Comparison of ENCODE assay signal across 12 cellular contexts in genomic region chr2:74566423-74567085, GRCh38. TPM values are rescaled to one million over a fixed set of nuclear protein-coding genes. Genes with fewer than 3 reads are reported as not detected.
A peak's percentile ranks its signal among the peaks of the same experiment; 100 is the strongest.
DNase-seq lines count a peak whose midpoint lies in the region; ATAC-seq, FAIRE-seq and TF ChIP-seq lines count a peak whose summit lies in the region.
"Had no signal": no experiment of that assay in that cellular context is flagged by ENCODE, and none has a peak within 500 bp of the region (broad histone marks: within the 10 kb centered on the region; RNA-seq: fewer than 3 reads in every experiment).

No MANE protein-coding gene starts in this region.

- TF ChIP-seq POLR2A in HepG2 (IDR thresholded peaks at IDR 0.05; ENCODE audit: insufficient read depth in 1 of 2, low read depth in 2 of 2, low read length in 2 of 2) = no peak

- H3K9me3 Mint-ChIP-seq in activated T-cell treated with anti-CD3 and anti-CD28 coated beads, Interleukin-2, amount 50 U/mL, for 72 hours = no peaks in the 10 kb centered on the region
- H3K9me3 Mint-ChIP-seq: naive B cell had no signal

- TF ChIP-seq CTCF in keratinocyte (optimal IDR thresholded peaks at IDR 0.05 in 1 of 3, IDR thresholded peaks at IDR 0.05 in 1 of 3, conservative IDR thresholded peaks at IDR 0.05 in 1 of 3; ENCODE audit: extremely low read depth in 1 of 3, insufficient read depth in 2 of 3, low read length in 3 of 3) = no peak
- TF ChIP-seq CTCF in HepG2 (CRISPR knock-in tag; IDR thresholded peaks at IDR 0.05) = no peak

- peak in 1 of 2 donors; percentile 16 for DNase-seq in activated T-cell treated with anti-CD3 and anti-CD28 coated beads, Interleukin-2, amount 50 U/mL, for 72 hours
- DNase-seq in keratinocyte (ENCODE audit: low read depth, low spot score) (no peak), NCI-H1417 (lab: John Stamatoyannopoulos, UW) (no peak), HTR-8/SVneo (ENCODE audit: insufficient read length, low spot score) (no peak), HepG2 (ENCODE audit: low spot score) (no peak)
- DNase-seq: naive B cell had no signal

- no TSS peak for BruUV-seq in HepG2 (replicated peaks; lab: Mats Ljungman, UMichigan)

- H3K4me3 Mint-ChIP-seq in activated T-cell treated with anti-CD3 and anti-CD28 coated beads, Interleukin-2, amount 50 U/mL, for 72 hours = peak overlapping the region; percentile 48 to 69
- H3K4me3 Mint-ChIP-seq: naive B cell had no signal

- POLR2A ChIA-PET in HepG2 (lab: Yijun Ruan, JAX) = no interaction called here

- in situ Hi-C loops in HepG2 (cut with HindIII; ENCODE audit: extremely low pct_ligation_motif_present, low pct_unique_long_range_greater_than_20kb) = no loop called here

- H3K9me1 ChIP-seq in keratinocyte (ENCODE audit: control insufficient read depth, extremely low read depth, insufficient read depth, low read length) = no peaks in the 10 kb centered on the region

- H3K27ac Mint-ChIP-seq in activated T-cell treated with anti-CD3 and anti-CD28 coated beads, Interleukin-2, amount 50 U/mL, for 72 hours = peak overlapping the region; percentile 16

- peaks cover 52% of the 10 kb centered on the region for H3K4me1 Mint-ChIP-seq in activated T-cell treated with anti-CD3 and anti-CD28 coated beads, Interleukin-2, amount 50 U/mL, for 72 hours (ENCODE audit: low read depth)

- H2AFZ ChIP-seq in keratinocyte (ENCODE audit: control insufficient read depth, low read length) (peak overlapping the region; percentile 6), HepG2 (ENCODE audit: low read length) (no peak overlapping the region)

- intact Hi-C loops in HepG2 (cut with micrococcal nuclease; ENCODE audit: unreplicated experiment) = no loop called here

- WGBS in HepG2 (ENCODE audit: low lambda C conversion rate) = 4% methylated on average over 5 of the region's 5 CpGs

- H3K4me2 ChIP-seq in BLaER1 treated with 17β-estradiol and CSF1 and Interleukin-3, amounts not matched to agents 10 nM and 100 nM = peak overlapping the region in 7 of 11 experiments; percentile 12 to 90 (median 71); a peak in 11 of 22 replicates
- no peak overlapping the region for H3K4me2 ChIP-seq in keratinocyte (ENCODE audit: control insufficient read depth, extremely low read depth, insufficient read depth, low read depth, low read length)
- H3K4me2 ChIP-seq in HepG2 (ENCODE audit: low read depth, low read length) = no peak overlapping the region

- peak overlapping the region in 5 of 11 experiments; percentile 31 to 79 (median 63); a peak in 9 of 22 replicates for H3K27ac ChIP-seq in BLaER1 treated with 17β-estradiol and CSF1 and Interleukin-3, amounts not matched to agents 10 nM and 100 nM
- H3K27ac ChIP-seq in keratinocyte (ENCODE audit: control insufficient read depth, insufficient read depth, low read length) (no peak overlapping the region), HepG2 (ENCODE audit: extremely low read length, insufficient read depth, low read length) (no peak overlapping the region)
- H3K27ac ChIP-seq: foreskin keratinocyte had no signal

- H3K4me3 ChIP-seq in BLaER1 treated with 17β-estradiol and CSF1 and Interleukin-3, amounts not matched to agents 10 nM and 100 nM = no peak overlapping the region
- H3K4me3 ChIP-seq in keratinocyte (ENCODE audit: control insufficient read depth in 2 of 3, extremely low read depth in 1 of 3, insufficient read depth in 2 of 3, low read depth in 1 of 3, low read length in 3 of 3) (no peak overlapping the region), HepG2 (replicated peaks in 1 of 3; ENCODE audit: insufficient read depth in 1 of 3, low read depth in 2 of 3, low read length in 3 of 3) (no peak overlapping the region)
- H3K4me3 ChIP-seq: HAP-1, K562 had no signal

- peak overlapping the region in 3 of 11 experiments; percentile 32 to 49 (median 38); a peak in 3 of 22 replicates for H3K9ac ChIP-seq in BLaER1 treated with 17β-estradiol and CSF1 and Interleukin-3, amounts not matched to agents 10 nM and 100 nM
- H3K9ac ChIP-seq in keratinocyte (ENCODE audit: control insufficient read depth, extremely low read depth, insufficient read depth, low read length) (no peak overlapping the region), HepG2 (ENCODE audit: insufficient read depth, low read depth, low read length) (no peak overlapping the region)

- H3K4me1 ChIP-seq in BLaER1 treated with 17β-estradiol and CSF1 and Interleukin-3, amounts not matched to agents 10 nM and 100 nM = peaks cover 7 to 93% (median 43%) of the 10 kb centered on the region in 10 experiments; a peak in 18 of 20 replicates
- H3K4me1 ChIP-seq in keratinocyte (ENCODE audit: control insufficient read depth, extremely low read depth, insufficient read depth, low read length) (peaks cover 46% of the 10 kb centered on the region), HepG2 (ENCODE audit: insufficient read depth, low read length) (no peaks in the 10 kb centered on the region)
- H3K4me1 ChIP-seq: HAP-1 had no signal

- H3K27me3 Mint-ChIP-seq in activated T-cell treated with anti-CD3 and anti-CD28 coated beads, Interleukin-2, amount 50 U/mL, for 72 hours (ENCODE audit: low read depth) = peaks cover 24% of the 10 kb centered on the region

- no peaks in the 10 kb centered on the region for H3K36me3 Mint-ChIP-seq in activated T-cell treated with anti-CD3 and anti-CD28 coated beads, Interleukin-2, amount 50 U/mL, for 72 hours (ENCODE audit: insufficient read depth in 2 of 2)
- H3K36me3 Mint-ChIP-seq: naive B cell had no signal

- H4K20me1 ChIP-seq in BLaER1 treated with 17β-estradiol and CSF1 and Interleukin-3, amounts not matched to agents 10 nM and 100 nM = no peaks in the 10 kb centered on the region
- no peaks in the 10 kb centered on the region for H4K20me1 ChIP-seq in keratinocyte (ENCODE audit: control insufficient read depth, extremely low read depth, insufficient read depth, low read length)
- H4K20me1 ChIP-seq in HepG2 (ENCODE audit: insufficient read depth, low read length) = no peaks in the 10 kb centered on the region

- peak; percentile 44 for ATAC-seq in GM21786 (IDR thresholded peaks at IDR 0.05; ENCODE audit: unreplicated experiment)
- ATAC-seq in activated T-cell treated with anti-CD3 and anti-CD28 coated beads, Interleukin-2, amount 50 U/mL, for 72 hours (replicated peaks in 1 of 2) = peak; percentile 51 to 59
- ATAC-seq in HG03045 (IDR thresholded peaks at IDR 0.05; ENCODE audit: unreplicated experiment) = no peak
- no peak for ATAC-seq in HepG2
- ATAC-seq: foreskin keratinocyte, K562 had no signal

- TF ChIP-seq EP300 in HepG2 (IDR thresholded peaks at IDR 0.05; ENCODE audit: low read depth in 2 of 2, low read length in 2 of 2) = no peak
- TF ChIP-seq EP300 in HepG2 (CRISPR knock-in tag; IDR thresholded peaks at IDR 0.05; ENCODE audit: borderline replicate concordance) = no peak

- FAIRE-seq in keratinocyte (lab: Jason Lieb, UNC) = no peak
- FAIRE-seq in HTR-8/SVneo (lab: Jason Lieb, UNC) = no peak
- no peak for FAIRE-seq in HepG2 (lab: Jason Lieb, UNC)
- FAIRE-seq: K562 had no signal

- no peak for TF ChIP-seq RAD21 in HepG2 (CRISPR knock-in tag; IDR thresholded peaks at IDR 0.05)

- CTCF ChIA-PET in HepG2 (lab: Yijun Ruan, JAX; ENCODE audit: low intra/inter-chr PET ratio, low total read pairs) = no interaction called here

- no peaks in the 10 kb centered on the region for H3K27me3 ChIP-seq in BLaER1 treated with 17β-estradiol and CSF1 and Interleukin-3, amounts not matched to agents 10 nM and 100 nM
- H3K27me3 ChIP-seq in keratinocyte (ENCODE audit: control insufficient read depth, extremely low read depth, insufficient read depth, low read length) = no peaks in the 10 kb centered on the region
- peaks cover 0 to 52% of the 10 kb centered on the region in 2 experiments; a peak in 4 of 5 replicates for H3K27me3 ChIP-seq in HepG2 (ENCODE audit: control insufficient read depth in 1 of 2, insufficient read depth in 2 of 2, low read length in 2 of 2)
- H3K27me3 ChIP-seq: foreskin keratinocyte had no signal

- H3K9me3 ChIP-seq in BLaER1 treated with 17β-estradiol and CSF1 and Interleukin-3, amounts not matched to agents 10 nM and 100 nM (replicated peaks in 1 of 11) = no peaks in the 10 kb centered on the region
- H3K9me3 ChIP-seq in keratinocyte (ENCODE audit: control insufficient read depth, low read depth, low read length) (no peaks in the 10 kb centered on the region), HepG2 (ENCODE audit: low read length) (no peaks in the 10 kb centered on the region)
- H3K9me3 ChIP-seq: HAP-1 had no signal

- no peaks in the 10 kb centered on the region for H3K79me2 ChIP-seq in keratinocyte (ENCODE audit: control insufficient read depth, insufficient read depth, low read length)
- no peaks in the 10 kb centered on the region for H3K79me2 ChIP-seq in HepG2 (ENCODE audit: insufficient read depth, low read length)

- H3K36me3 ChIP-seq in BLaER1 treated with 17β-estradiol and CSF1 and Interleukin-3, amounts not matched to agents 10 nM and 100 nM = no peaks in the 10 kb centered on the region
- H3K36me3 ChIP-seq in keratinocyte (ENCODE audit: control insufficient read depth in 2 of 2, extremely low read depth in 1 of 2, insufficient read depth in 2 of 2, low read length in 2 of 2) (no peaks in the 10 kb centered on the region), HepG2 (replicated peaks in 1 of 2; ENCODE audit: control insufficient read depth in 1 of 2, insufficient read depth in 2 of 2, low read length in 2 of 2) (no peaks in the 10 kb centered on the region)
- H3K36me3 ChIP-seq: HAP-1 had no signal

- dilution Hi-C loops in keratinocyte (cut with MboI; ENCODE audit: extremely low pct_ligation_motif_present, low sequenced_read_pairs) = no loop called here

RNA-seq across cellular contexts. Expression of gene DOK1, which starts 12.0 kb away (rescaled TPM):
- 10 to 100 TPM; 20.6 to 25.6 TPM for total RNA-seq in activated T-cell treated with anti-CD3 and anti-CD28 coated beads, Interleukin-2, amount 50 U/mL, for 72 hours
- polyA plus RNA-seq in keratinocyte (0.97 to 2.0 TPM (median 0.99 TPM) in 3 replicates), HepG2 (2011; rRNA removed) (0.74 and 0.84 TPM in 2 replicates)
- not detected for polyA plus RNA-seq in keratinocyte (2011; ENCODE audit: low read depth)
- polyA plus RNA-seq in keratinocyte (2011; cell fraction: cytosol; rRNA removed) = 0.69 and 1.5 TPM in 2 replicates
- 1.3 and 2.4 TPM in 2 replicates for polyA plus RNA-seq in keratinocyte (2011; cell fraction: nucleus; rRNA removed)
- 0.31 and 2.7 TPM in 2 replicates for polyA plus RNA-seq in keratinocyte (2012; ENCODE audit: low replicate concordance)
- 0.58 to 4.0 TPM (median 0.63 TPM) in 3 replicates for polyA minus RNA-seq in keratinocyte
- polyA minus RNA-seq in keratinocyte (2011; cell fraction: cytosol; rRNA and poly(A)+ RNA removed) = 4.2 TPM
- polyA minus RNA-seq in keratinocyte (2011; cell fraction: nucleus; rRNA and poly(A)+ RNA removed) = 1.3 and 1.5 TPM in 2 replicates
- 0.53 and 0.66 TPM in 2 replicates for total RNA-seq in HepG2 (2016; rRNA removed; fragmentation: Illumina TruSeq; extraction: Trizol)
- total RNA-seq in HepG2 (2016; cell fraction: cytosol; rRNA removed; fragmentation: Illumina TruSeq; extraction: Trizol; ENCODE audit: low read depth) = 0.20 and 0.26 TPM in 2 replicates
- total RNA-seq in HepG2 (2016; cell fraction: insoluble cytoplasmic fraction; rRNA removed; fragmentation: Illumina TruSeq; extraction: Trizol) = 0.73 and 0.74 TPM in 2 replicates
- 0.46 and 0.79 TPM in 2 replicates for total RNA-seq in HepG2 (2016; cell fraction: membrane; rRNA removed; fragmentation: Illumina TruSeq; extraction: Trizol)
- 0.34 and 0.87 TPM in 2 replicates for total RNA-seq in HepG2 (2016; cell fraction: nucleus; rRNA removed; fragmentation: Illumina TruSeq; extraction: Trizol)
- polyA plus RNA-seq in HepG2 (2011; cell fraction: cytosol; rRNA removed) = 0.74 and 0.95 TPM in 2 replicates
- polyA plus RNA-seq in HepG2 (2011; cell fraction: nucleus; rRNA removed) = 0.97 and 1.7 TPM in 2 replicates
- 1.3 and 1.6 TPM in 2 replicates for polyA plus RNA-seq in HepG2 (2012)
- polyA plus RNA-seq in HepG2 (2016; cell fraction: cytosol; fragmentation: Illumina TruSeq; extraction: Trizol; ENCODE audit: low read depth) = 0.22 and 0.43 TPM in 2 replicates
- polyA plus RNA-seq in HepG2 (2016; cell fraction: insoluble cytoplasmic fraction; fragmentation: Illumina TruSeq; extraction: Trizol; ENCODE audit: low read depth) = 0.35 and 0.96 TPM in 2 replicates
- 0.50 and 0.79 TPM in 2 replicates for polyA plus RNA-seq in HepG2 (2016; cell fraction: membrane; fragmentation: Illumina TruSeq; extraction: Trizol; ENCODE audit: low read depth)
- 0.36 and 0.63 TPM in 2 replicates for polyA plus RNA-seq in HepG2 (2016; cell fraction: nucleus; fragmentation: Illumina TruSeq; extraction: Trizol; ENCODE audit: insufficient read depth, low read depth)
- 1.5 and 3.0 TPM in 2 replicates for polyA minus RNA-seq in HepG2 (2011; rRNA and poly(A)+ RNA removed; ENCODE audit: low replicate concordance)
- polyA minus RNA-seq in HepG2 (2011; cell fraction: cytosol; rRNA and poly(A)+ RNA removed) = 0.40 and 0.62 TPM in 2 replicates
- polyA minus RNA-seq in HepG2 (2011; cell fraction: nucleus; rRNA and poly(A)+ RNA removed) = 0.64 and 1.4 TPM in 2 replicates

RNA-seq across cellular contexts. Expression of gene LOXL3, which starts 12.8 kb away (rescaled TPM):
- total RNA-seq in activated T-cell treated with anti-CD3 and anti-CD28 coated beads, Interleukin-2, amount 50 U/mL, for 72 hours = 1 to 10 TPM; 3.1 to 3.6 TPM
- polyA plus RNA-seq in keratinocyte (0.21 to 0.57 TPM (median 0.26 TPM) in 3 replicates), HepG2 (2011; rRNA removed) (6.5 and 7.2 TPM in 2 replicates)
- polyA plus RNA-seq in keratinocyte (2011; ENCODE audit: low read depth) = not detected
- 0.08 and 0.16 TPM in 2 replicates for polyA plus RNA-seq in keratinocyte (2011; cell fraction: cytosol; rRNA removed)
- 0.19 and 0.24 TPM in 2 replicates for polyA plus RNA-seq in keratinocyte (2011; cell fraction: nucleus; rRNA removed)
- 0.21 and 0.48 TPM in 2 replicates for polyA plus RNA-seq in keratinocyte (2012; ENCODE audit: low replicate concordance)
- 0.20 to 1.2 TPM (median 0.22 TPM) in 3 replicates for polyA minus RNA-seq in keratinocyte
- not detected for polyA minus RNA-seq in keratinocyte (2011; cell fraction: cytosol; rRNA and poly(A)+ RNA removed)
- not detected in 2 replicates for polyA minus RNA-seq in keratinocyte (2011; cell fraction: nucleus; rRNA and poly(A)+ RNA removed)
- total RNA-seq in HepG2 (2016; rRNA removed; fragmentation: Illumina TruSeq; extraction: Trizol) = 0.39 and 0.55 TPM in 2 replicates
- total RNA-seq in HepG2 (2016; cell fraction: cytosol; rRNA removed; fragmentation: Illumina TruSeq; extraction: Trizol; ENCODE audit: low read depth) = not detected in 2 replicates
- 0.36 and 0.82 TPM in 2 replicates for total RNA-seq in HepG2 (2016; cell fraction: insoluble cytoplasmic fraction; rRNA removed; fragmentation: Illumina TruSeq; extraction: Trizol)
- 0.09 and 0.10 TPM in 2 replicates for total RNA-seq in HepG2 (2016; cell fraction: membrane; rRNA removed; fragmentation: Illumina TruSeq; extraction: Trizol)
- total RNA-seq in HepG2 (2016; cell fraction: nucleus; rRNA removed; fragmentation: Illumina TruSeq; extraction: Trizol) = 0.60 and 0.84 TPM in 2 replicates
- polyA plus RNA-seq in HepG2 (2011; cell fraction: cytosol; rRNA removed) = 6.0 and 6.6 TPM in 2 replicates
- polyA plus RNA-seq in HepG2 (2011; cell fraction: nucleus; rRNA removed) = 9.6 and 11.7 TPM in 2 replicates
- 4.3 and 13.1 TPM in 2 replicates for polyA plus RNA-seq in HepG2 (2012)
- 0.19 TPM in 1 of 2 replicates, not detected in the other for polyA plus RNA-seq in HepG2 (2016; cell fraction: cytosol; fragmentation: Illumina TruSeq; extraction: Trizol; ENCODE audit: low read depth)
- polyA plus RNA-seq in HepG2 (2016; cell fraction: insoluble cytoplasmic fraction; fragmentation: Illumina TruSeq; extraction: Trizol; ENCODE audit: low read depth) = 0.13 and 0.20 TPM in 2 replicates
- 0.07 and 0.14 TPM in 2 replicates for polyA plus RNA-seq in HepG2 (2016; cell fraction: membrane; fragmentation: Illumina TruSeq; extraction: Trizol; ENCODE audit: low read depth)
- polyA plus RNA-seq in HepG2 (2016; cell fraction: nucleus; fragmentation: Illumina TruSeq; extraction: Trizol; ENCODE audit: insufficient read depth, low read depth) = 1.2 and 1.6 TPM in 2 replicates
- polyA minus RNA-seq in HepG2 (2011; rRNA and poly(A)+ RNA removed; ENCODE audit: low replicate concordance) = 0.72 and 6.0 TPM in 2 replicates
- 1.9 and 5.7 TPM in 2 replicates for polyA minus RNA-seq in HepG2 (2011; cell fraction: cytosol; rRNA and poly(A)+ RNA removed)
- polyA minus RNA-seq in HepG2 (2011; cell fraction: nucleus; rRNA and poly(A)+ RNA removed) = 4.0 TPM in 2 replicates

RNA-seq across cellular contexts. Expression of gene HTRA2, which starts 36.8 kb away (rescaled TPM):
- 10 to 100 TPM; 74.3 to 84.9 TPM for total RNA-seq in activated T-cell treated with anti-CD3 and anti-CD28 coated beads, Interleukin-2, amount 50 U/mL, for 72 hours
- 25.5 to 30.8 TPM (median 27.8 TPM) in 3 replicates for polyA plus RNA-seq in keratinocyte
- polyA plus RNA-seq in keratinocyte (2011; ENCODE audit: low read depth) = 9.8 TPM
- 22.1 and 24.5 TPM in 2 replicates for polyA plus RNA-seq in keratinocyte (2011; cell fraction: cytosol; rRNA removed)
- polyA plus RNA-seq in keratinocyte (2011; cell fraction: nucleus; rRNA removed) = 41.7 and 47.6 TPM in 2 replicates
- polyA plus RNA-seq in keratinocyte (2012; ENCODE audit: low replicate concordance) = 24.8 and 27.4 TPM in 2 replicates
- 25.3 to 46.8 TPM (median 32.1 TPM) in 3 replicates for polyA minus RNA-seq in keratinocyte
- 17.6 TPM for polyA minus RNA-seq in keratinocyte (2011; cell fraction: cytosol; rRNA and poly(A)+ RNA removed)
- 16.9 and 17.5 TPM in 2 replicates for polyA minus RNA-seq in keratinocyte (2011; cell fraction: nucleus; rRNA and poly(A)+ RNA removed)
- 37.0 and 47.7 TPM in 2 replicates for total RNA-seq in HepG2 (2016; rRNA removed; fragmentation: Illumina TruSeq; extraction: Trizol)
- total RNA-seq in HepG2 (2016; cell fraction: cytosol; rRNA removed; fragmentation: Illumina TruSeq; extraction: Trizol; ENCODE audit: low read depth) = 13.0 and 16.0 TPM in 2 replicates
- total RNA-seq in HepG2 (2016; cell fraction: insoluble cytoplasmic fraction; rRNA removed; fragmentation: Illumina TruSeq; extraction: Trizol) = 32.1 and 51.7 TPM in 2 replicates
- 24.9 and 25.2 TPM in 2 replicates for total RNA-seq in HepG2 (2016; cell fraction: membrane; rRNA removed; fragmentation: Illumina TruSeq; extraction: Trizol)
- 34.3 and 38.8 TPM in 2 replicates for total RNA-seq in HepG2 (2016; cell fraction: nucleus; rRNA removed; fragmentation: Illumina TruSeq; extraction: Trizol)
- polyA plus RNA-seq in HepG2 (2011; rRNA removed) = 50.3 and 56.1 TPM in 2 replicates
- 53.8 and 61.4 TPM in 2 replicates for polyA plus RNA-seq in HepG2 (2011; cell fraction: cytosol; rRNA removed)
- 92.9 and 109 TPM in 2 replicates for polyA plus RNA-seq in HepG2 (2011; cell fraction: nucleus; rRNA removed)
- polyA plus RNA-seq in HepG2 (2012) = 40.6 and 45.3 TPM in 2 replicates
- polyA plus RNA-seq in HepG2 (2016; cell fraction: cytosol; fragmentation: Illumina TruSeq; extraction: Trizol; ENCODE audit: low read depth) = 12.6 and 14.4 TPM in 2 replicates
- 35.6 and 37.4 TPM in 2 replicates for polyA plus RNA-seq in HepG2 (2016; cell fraction: insoluble cytoplasmic fraction; fragmentation: Illumina TruSeq; extraction: Trizol; ENCODE audit: low read depth)
- 20.3 and 20.9 TPM in 2 replicates for polyA plus RNA-seq in HepG2 (2016; cell fraction: membrane; fragmentation: Illumina TruSeq; extraction: Trizol; ENCODE audit: low read depth)
- 59.5 and 59.8 TPM in 2 replicates for polyA plus RNA-seq in HepG2 (2016; cell fraction: nucleus; fragmentation: Illumina TruSeq; extraction: Trizol; ENCODE audit: insufficient read depth, low read depth)
- 72.4 and 106 TPM in 2 replicates for polyA minus RNA-seq in HepG2 (2011; rRNA and poly(A)+ RNA removed; ENCODE audit: low replicate concordance)
- 20.8 and 28.5 TPM in 2 replicates for polyA minus RNA-seq in HepG2 (2011; cell fraction: cytosol; rRNA and poly(A)+ RNA removed)
- polyA minus RNA-seq in HepG2 (2011; cell fraction: nucleus; rRNA and poly(A)+ RNA removed) = 35.9 and 51.6 TPM in 2 replicates

RNA-seq across cellular contexts. Expression of gene AUP1, which starts 37.0 kb away (rescaled TPM):
- total RNA-seq in activated T-cell treated with anti-CD3 and anti-CD28 coated beads, Interleukin-2, amount 50 U/mL, for 72 hours = 100 to 1,000 TPM; 128 to 136 TPM
- polyA plus RNA-seq in keratinocyte (94.9 to 141 TPM (median 114 TPM) in 3 replicates), HepG2 (2011; rRNA removed) (267 and 291 TPM in 2 replicates)
- polyA plus RNA-seq in keratinocyte (2011; ENCODE audit: low read depth) = 67.0 TPM
- 80.9 and 85.3 TPM in 2 replicates for polyA plus RNA-seq in keratinocyte (2011; cell fraction: cytosol; rRNA removed)
- 290 and 315 TPM in 2 replicates for polyA plus RNA-seq in keratinocyte (2011; cell fraction: nucleus; rRNA removed)
- polyA plus RNA-seq in keratinocyte (2012; ENCODE audit: low replicate concordance) = 91.4 and 132 TPM in 2 replicates
- polyA minus RNA-seq in keratinocyte = 95.5 to 104 TPM (median 98.0 TPM) in 3 replicates
- 87.1 TPM for polyA minus RNA-seq in keratinocyte (2011; cell fraction: cytosol; rRNA and poly(A)+ RNA removed)
- polyA minus RNA-seq in keratinocyte (2011; cell fraction: nucleus; rRNA and poly(A)+ RNA removed) = 54.7 and 60.1 TPM in 2 replicates
- 67.0 and 174 TPM in 2 replicates for total RNA-seq in HepG2 (2016; rRNA removed; fragmentation: Illumina TruSeq; extraction: Trizol)
- total RNA-seq in HepG2 (2016; cell fraction: cytosol; rRNA removed; fragmentation: Illumina TruSeq; extraction: Trizol; ENCODE audit: low read depth) = 95.5 and 114 TPM in 2 replicates
- total RNA-seq in HepG2 (2016; cell fraction: insoluble cytoplasmic fraction; rRNA removed; fragmentation: Illumina TruSeq; extraction: Trizol) = 65.6 and 181 TPM in 2 replicates
- 120 and 144 TPM in 2 replicates for total RNA-seq in HepG2 (2016; cell fraction: membrane; rRNA removed; fragmentation: Illumina TruSeq; extraction: Trizol)
- total RNA-seq in HepG2 (2016; cell fraction: nucleus; rRNA removed; fragmentation: Illumina TruSeq; extraction: Trizol) = 197 and 227 TPM in 2 replicates
- 214 and 249 TPM in 2 replicates for polyA plus RNA-seq in HepG2 (2011; cell fraction: cytosol; rRNA removed)
- polyA plus RNA-seq in HepG2 (2011; cell fraction: nucleus; rRNA removed) = 1,050 and 1,263 TPM in 2 replicates
- polyA plus RNA-seq in HepG2 (2012) = 138 and 140 TPM in 2 replicates
- polyA plus RNA-seq in HepG2 (2016; cell fraction: cytosol; fragmentation: Illumina TruSeq; extraction: Trizol; ENCODE audit: low read depth) = 118 and 134 TPM in 2 replicates
- polyA plus RNA-seq in HepG2 (2016; cell fraction: insoluble cytoplasmic fraction; fragmentation: Illumina TruSeq; extraction: Trizol; ENCODE audit: low read depth) = 70.3 and 84.7 TPM in 2 replicates
- polyA plus RNA-seq in HepG2 (2016; cell fraction: membrane; fragmentation: Illumina TruSeq; extraction: Trizol; ENCODE audit: low read depth) = 127 and 139 TPM in 2 replicates
- 543 and 555 TPM in 2 replicates for polyA plus RNA-seq in HepG2 (2016; cell fraction: nucleus; fragmentation: Illumina TruSeq; extraction: Trizol; ENCODE audit: insufficient read depth, low read depth)
- 211 and 273 TPM in 2 replicates for polyA minus RNA-seq in HepG2 (2011; rRNA and poly(A)+ RNA removed; ENCODE audit: low replicate concordance)
- polyA minus RNA-seq in HepG2 (2011; cell fraction: cytosol; rRNA and poly(A)+ RNA removed) = 79.8 and 82.9 TPM in 2 replicates
- polyA minus RNA-seq in HepG2 (2011; cell fraction: nucleus; rRNA and poly(A)+ RNA removed) = 199 and 204 TPM in 2 replicates

RNA-seq across cellular contexts. Expression of gene DQX1, which starts 40.5 kb away (rescaled TPM):
- total RNA-seq in activated T-cell treated with anti-CD3 and anti-CD28 coated beads, Interleukin-2, amount 50 U/mL, for 72 hours = 1 to 10 TPM; 1.5 to 1.9 TPM
- polyA plus RNA-seq in keratinocyte (5.7 to 10.2 TPM (median 5.9 TPM) in 3 replicates), HepG2 (2011; rRNA removed) (72.9 and 89.8 TPM in 2 replicates)
- 3.4 TPM for polyA plus RNA-seq in keratinocyte (2011; ENCODE audit: low read depth)
- 2.8 and 3.4 TPM in 2 replicates for polyA plus RNA-seq in keratinocyte (2011; cell fraction: cytosol; rRNA removed)
- polyA plus RNA-seq in keratinocyte (2011; cell fraction: nucleus; rRNA removed) = 28.6 and 31.7 TPM in 2 replicates
- polyA plus RNA-seq in keratinocyte (2012; ENCODE audit: low replicate concordance) = 2.9 and 5.9 TPM in 2 replicates
- 0.98 to 6.3 TPM (median 4.8 TPM) in 3 replicates for polyA minus RNA-seq in keratinocyte
- polyA minus RNA-seq in keratinocyte (2011; cell fraction: cytosol; rRNA and poly(A)+ RNA removed) = 2.9 TPM
- 3.2 and 5.7 TPM in 2 replicates for polyA minus RNA-seq in keratinocyte (2011; cell fraction: nucleus; rRNA and poly(A)+ RNA removed)
- 23.9 and 27.6 TPM in 2 replicates for total RNA-seq in HepG2 (2016; rRNA removed; fragmentation: Illumina TruSeq; extraction: Trizol)
- total RNA-seq in HepG2 (2016; cell fraction: cytosol; rRNA removed; fragmentation: Illumina TruSeq; extraction: Trizol; ENCODE audit: low read depth) = 2.6 and 3.3 TPM in 2 replicates
- 22.2 and 26.8 TPM in 2 replicates for total RNA-seq in HepG2 (2016; cell fraction: insoluble cytoplasmic fraction; rRNA removed; fragmentation: Illumina TruSeq; extraction: Trizol)
- total RNA-seq in HepG2 (2016; cell fraction: membrane; rRNA removed; fragmentation: Illumina TruSeq; extraction: Trizol) = 5.5 and 6.0 TPM in 2 replicates
- 33.6 and 38.9 TPM in 2 replicates for total RNA-seq in HepG2 (2016; cell fraction: nucleus; rRNA removed; fragmentation: Illumina TruSeq; extraction: Trizol)
- 26.2 and 34.1 TPM in 2 replicates for polyA plus RNA-seq in HepG2 (2011; cell fraction: cytosol; rRNA removed)
- polyA plus RNA-seq in HepG2 (2011; cell fraction: nucleus; rRNA removed) = 328 and 444 TPM in 2 replicates
- polyA plus RNA-seq in HepG2 (2012) = 18.7 and 45.3 TPM in 2 replicates
- polyA plus RNA-seq in HepG2 (2016; cell fraction: cytosol; fragmentation: Illumina TruSeq; extraction: Trizol; ENCODE audit: low read depth) = 1.8 and 2.4 TPM in 2 replicates
- polyA plus RNA-seq in HepG2 (2016; cell fraction: insoluble cytoplasmic fraction; fragmentation: Illumina TruSeq; extraction: Trizol; ENCODE audit: low read depth) = 24.5 and 26.6 TPM in 2 replicates
- 3.1 and 3.3 TPM in 2 replicates for polyA plus RNA-seq in HepG2 (2016; cell fraction: membrane; fragmentation: Illumina TruSeq; extraction: Trizol; ENCODE audit: low read depth)
- 74.4 and 79.7 TPM in 2 replicates for polyA plus RNA-seq in HepG2 (2016; cell fraction: nucleus; fragmentation: Illumina TruSeq; extraction: Trizol; ENCODE audit: insufficient read depth, low read depth)
- polyA minus RNA-seq in HepG2 (2011; rRNA and poly(A)+ RNA removed; ENCODE audit: low replicate concordance) = 0.37 and 58.7 TPM in 2 replicates
- 15.7 and 18.8 TPM in 2 replicates for polyA minus RNA-seq in HepG2 (2011; cell fraction: cytosol; rRNA and poly(A)+ RNA removed)
- 68.4 and 72.2 TPM in 2 replicates for polyA minus RNA-seq in HepG2 (2011; cell fraction: nucleus; rRNA and poly(A)+ RNA removed)

Comparison
In these comparisons a context has a peak if more than half of its experiments do, and no peak if none do; other contexts are left out.
1. H3K4me2 ChIP-seq: peak in BLaER1 treated with 17β-estradiol and CSF1 and Interleukin-3, amounts not matched to agents 10 nM and 100 nM (7 of 11); none in keratinocyte (single experiment) and HepG2 (single experiment).
2. ATAC-seq: peak in GM21786 (single experiment) and activated T-cell treated with anti-CD3 and anti-CD28 coated beads, Interleukin-2, amount 50 U/mL, for 72 hours (2 of 2); none in HG03045 (single experiment) and HepG2 (single experiment).
3. RNA of gene DOK1, which starts 12.0 kb away (total RNA-seq): 20.6 to 25.6 TPM in activated T-cell treated with anti-CD3 and anti-CD28 coated beads, Interleukin-2, amount 50 U/mL, for 72 hours; 0.20 to 0.87 TPM in HepG2; every median in the first group is over 10 times any median in the second.